8 cellular contexts compared by ENCODE assay signal in genomic region chr11:95789506-95790122, GRCh38. TPM values are rescaled to one million over a fixed set of nuclear protein-coding genes. Genes with fewer than 3 reads are reported as not detected.
A peak's percentile ranks its signal among the peaks of the same experiment; 100 is the strongest.
DNase-seq lines count a peak whose midpoint lies in the region; ATAC-seq and TF ChIP-seq lines count a peak whose summit lies in the region.

FAM76B (minus strand) TSS chr11:95789782; CDS start chr11:95789478, 304 bp downstream.

- peaks cover 51% of the 10 kb centered on the region for H3K36me3 Mint-ChIP-seq in dendritic cell treated with granulocyte-macrophage colony-stimulating factor and Interleukin-4, amounts not matched to agents 40 ng/mL and 50 ng/mL, for 4 days (ENCODE audit: low read depth)

- H3K9me3 ChIP-seq in left lung: no peaks in the 10 kb centered on the region

- peak within 1 kb of the TSS; percentile 93 to 95 for H3K4me3 ChIP-seq in left lung

- H3K36me3 ChIP-seq in left lung: peaks cover 0 to 29% of the 10 kb centered on the region in 2 donors

- ATAC-seq in GM19395 (IDR thresholded peaks at IDR 0.05; ENCODE audit: unreplicated experiment) (peak; percentile 76), HG03565 (IDR thresholded peaks at IDR 0.05; ENCODE audit: unreplicated experiment) (peak; percentile 61), left lung (peak; percentile 90)

- TF ChIP-seq CTCF in C4-2B (conservative IDR thresholded peaks at IDR 0.05) (no peak), left lung (IDR thresholded peaks at IDR 0.05) (no peak)

- DNase-seq in NCI-H774 (lab: John Stamatoyannopoulos, UW): peak; percentile 99
- peak; percentile 92 to 95 for DNase-seq in activated CD4-positive, alpha-beta T cell treated with anti-CD3 and anti-CD28 coated beads, Interleukin-2, amount 50 U/mL, for 4 hours
- DNase-seq in left lung: peak; percentile 98
- DNase-seq in stimulated activated CD4-positive, alpha-beta T cell treated with anti-CD3 and anti-CD28 coated beads, Interleukin-2, amount 100 ng/mL, for 48 hours: peak; percentile 90 to 92

- H3K27me3 ChIP-seq in left lung: no peaks in the 10 kb centered on the region

- H3K27ac Mint-ChIP-seq in dendritic cell treated with granulocyte-macrophage colony-stimulating factor and Interleukin-4, amounts not matched to agents 40 ng/mL and 50 ng/mL, for 4 days: peak within 1 kb of the TSS; percentile 100

- H3K4me1 Mint-ChIP-seq in dendritic cell treated with granulocyte-macrophage colony-stimulating factor and Interleukin-4, amounts not matched to agents 40 ng/mL and 50 ng/mL, for 4 days (ENCODE audit: low read depth): peaks cover 31% of the 10 kb centered on the region

- no peaks in the 10 kb centered on the region for H3K9me3 Mint-ChIP-seq in dendritic cell treated with granulocyte-macrophage colony-stimulating factor and Interleukin-4, amounts not matched to agents 40 ng/mL and 50 ng/mL, for 4 days

- H3K4me1 ChIP-seq in left lung: peaks cover 12 to 35% of the 10 kb centered on the region in 2 donors

- intact Hi-C loops in dendritic cell treated with granulocyte-macrophage colony-stimulating factor and Interleukin-4, amounts not matched to agents 40 ng/mL and 50 ng/mL, for 4 days (cut with micrococcal nuclease): loop anchor here (1.0 to 10.0 kb wide), 4 partner anchors 601 to 1165 kb away; partner anchors contain the start of genes CWC15, JRKL and KDM4D
- intact Hi-C loops in left lung (cut with DNase I): no loop called here

- H3K27ac ChIP-seq in C4-2B: peak within 1 kb of the TSS; percentile 88
- H3K27ac ChIP-seq in left lung: peak within 1 kb of the TSS; percentile 98 to 100

- H3K27me3 Mint-ChIP-seq in dendritic cell treated with granulocyte-macrophage colony-stimulating factor and Interleukin-4, amounts not matched to agents 40 ng/mL and 50 ng/mL, for 4 days: no peaks in the 10 kb centered on the region

- H3K4me3 Mint-ChIP-seq in dendritic cell treated with granulocyte-macrophage colony-stimulating factor and Interleukin-4, amounts not matched to agents 40 ng/mL and 50 ng/mL, for 4 days: peak within 1 kb of the TSS; percentile 99

RNA-seq across cellular contexts. Expression of gene FAM76B, which starts in this region (rescaled TPM):
- total RNA-seq in left lung: 10 to 100 TPM; 13.6 to 23.7 TPM

Comparison
In these comparisons a context has a peak if more than half of its experiments do, and no peak if none do; other contexts are left out.
1. Peak in every context shown above with its lines: DNase-seq, ATAC-seq, H3K4me3 ChIP-seq and H3K27ac ChIP-seq.